14 cellular contexts compared by ENCODE assay signal in the genomic region with DNA sequence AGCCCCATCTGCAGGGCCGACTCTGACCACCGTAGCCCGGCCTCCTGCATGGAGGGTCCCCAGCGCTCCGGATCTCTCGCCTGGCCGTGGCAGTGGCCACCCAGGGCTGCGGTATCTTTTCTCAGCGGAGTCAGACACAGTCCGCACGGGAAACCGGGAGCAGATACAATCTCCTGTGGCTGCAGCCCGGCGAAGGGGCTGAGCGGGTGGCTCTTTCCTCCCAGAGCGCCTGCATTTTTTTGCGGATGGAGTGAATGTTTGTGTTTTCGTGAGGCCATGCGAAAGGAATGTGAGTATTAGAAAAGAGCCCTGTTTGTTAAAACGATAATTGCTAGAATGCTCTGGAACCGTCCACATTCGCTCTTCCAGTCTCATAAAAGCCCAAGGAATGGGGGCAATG. TPM values are rescaled to one million over a fixed set of nuclear protein-coding genes. Genes with fewer than 3 reads are reported as not detected.
DNase-seq lines count a peak whose midpoint lies in the region; ATAC-seq and TF ChIP-seq lines count a peak whose summit lies in the region.
"Had no signal": no experiment of that assay in that cellular context is flagged by ENCODE, and none has a peak within 500 bp of the region (broad histone marks: within the 10 kb centered on the region; RNA-seq: fewer than 3 reads in every experiment).

No MANE protein-coding gene starts in this region.

- H3K27ac ChIP-seq in endodermal cell (ENCODE audit: low read depth, low read length): no peak overlapping the region
- H3K27ac ChIP-seq: parathyroid adenoma had no signal

- DNase-seq in AG08395 (ENCODE audit: low spot score): peak; percentile 57
- DNase-seq in HCEC 1CT: peak; percentile 32
- peak; percentile 60 for DNase-seq in endodermal cell
- DNase-seq in naive thymus-derived CD8-positive, alpha-beta T cell: no peak
- DNase-seq in T-helper 2 cell treated with Interferon-gamma antibody and Interleukin-4, amounts not matched to agents 5 μg/mL and 100 μg/mL, for 36 hours (ENCODE audit: low spot score): no peak
- no peak for DNase-seq in stimulated activated CD4-positive, alpha-beta T cell treated with anti-CD3 and anti-CD28 coated beads, Interleukin-12 subunit alpha, Interleukin-12 subunit beta, amount 100 ng/mL, for 4 hours
- DNase-seq: Caco-2, immature natural killer cell, NCI-H1048, T-helper 1 cell had no signal

- H3K36me3 ChIP-seq in endodermal cell (ENCODE audit: control insufficient read depth, insufficient read depth, low read length): no peaks in the 10 kb centered on the region

- WGBS in endodermal cell (ENCODE audit: insufficient coverage in 1 of 2, insufficient read length in 1 of 2), 2 experiments: 58 to 70% methylated on average over 15 to 22 of the region's 22 CpGs

- H3K9ac ChIP-seq in endodermal cell (ENCODE audit: extremely low read depth, low read length, poor library complexity, severe bottlenecking): no peak overlapping the region
- H3K9ac ChIP-seq: parathyroid adenoma had no signal

- H3K9me3 Mint-ChIP-seq in endodermal cell: peaks cover 2% of the 10 kb centered on the region
- no peaks in the 10 kb centered on the region for H3K9me3 Mint-ChIP-seq in naive thymus-derived CD8-positive, alpha-beta T cell
- no peaks in the 10 kb centered on the region for H3K9me3 Mint-ChIP-seq in T-helper 2 cell treated with Interferon-gamma antibody and Interleukin-4, amounts not matched to agents 5 μg/mL and 100 μg/mL, for 36 hours
- no peaks in the 10 kb centered on the region for H3K9me3 Mint-ChIP-seq in activated T-helper 17 cell treated with anti-CD3 and anti-CD28 coated beads, Interleukin-2, amount 50 U/mL, for 72 hours
- H3K9me3 Mint-ChIP-seq: dendritic cell treated with granulocyte-macrophage colony-stimulating factor and Interleukin-4, amounts not matched to agents 40 ng/mL and 50 ng/mL, for 4 days had no signal

- H3K9me3 ChIP-seq in endodermal cell (ENCODE audit: control insufficient read depth, low read length): no peaks in the 10 kb centered on the region

- no peak for TF ChIP-seq CTCF in endodermal cell (conservative IDR thresholded peaks at IDR 0.05)

- H3K4me1 Mint-ChIP-seq in endodermal cell: peaks cover 13% of the 10 kb centered on the region
- H3K4me1 Mint-ChIP-seq in naive thymus-derived CD8-positive, alpha-beta T cell: peaks cover 7 to 28% (median 14%) of the 10 kb centered on the region in 4 donors
- peaks cover 9% of the 10 kb centered on the region for H3K4me1 Mint-ChIP-seq in T-helper 2 cell treated with Interferon-gamma antibody and Interleukin-4, amounts not matched to agents 5 μg/mL and 100 μg/mL, for 36 hours (ENCODE audit: low read depth)
- no peaks in the 10 kb centered on the region for H3K4me1 Mint-ChIP-seq in activated T-helper 17 cell treated with anti-CD3 and anti-CD28 coated beads, Interleukin-2, amount 50 U/mL, for 72 hours

- peaks cover 36% of the 10 kb centered on the region for H3K27me3 Mint-ChIP-seq in endodermal cell (ENCODE audit: insufficient read depth)
- H3K27me3 Mint-ChIP-seq in naive thymus-derived CD8-positive, alpha-beta T cell: peaks cover 12 to 42% (median 21%) of the 10 kb centered on the region in 5 donors
- peaks cover 20% of the 10 kb centered on the region for H3K27me3 Mint-ChIP-seq in T-helper 2 cell treated with Interferon-gamma antibody and Interleukin-4, amounts not matched to agents 5 μg/mL and 100 μg/mL, for 36 hours (ENCODE audit: low read depth)
- H3K27me3 Mint-ChIP-seq in activated T-helper 17 cell treated with anti-CD3 and anti-CD28 coated beads, Interleukin-2, amount 50 U/mL, for 72 hours: peaks cover 10% of the 10 kb centered on the region

- no peaks in the 10 kb centered on the region for H3K36me3 Mint-ChIP-seq in endodermal cell (ENCODE audit: low read depth)
- H3K36me3 Mint-ChIP-seq in naive thymus-derived CD8-positive, alpha-beta T cell: no peaks in the 10 kb centered on the region
- H3K36me3 Mint-ChIP-seq in T-helper 2 cell treated with Interferon-gamma antibody and Interleukin-4, amounts not matched to agents 5 μg/mL and 100 μg/mL, for 36 hours (ENCODE audit: low read depth): no peaks in the 10 kb centered on the region
- H3K36me3 Mint-ChIP-seq in activated T-helper 17 cell treated with anti-CD3 and anti-CD28 coated beads, Interleukin-2, amount 50 U/mL, for 72 hours (ENCODE audit: low read depth): no peaks in the 10 kb centered on the region
- H3K36me3 Mint-ChIP-seq: immature natural killer cell had no signal

- POLR2A ChIA-PET in naive thymus-derived CD8-positive, alpha-beta T cell (lab: Charles Lee): no interaction called here

- no peak overlapping the region for H3K4me3 Mint-ChIP-seq in endodermal cell
- peak overlapping the region in 8 of 10 donors; percentile 4 to 54 (median 28) for H3K4me3 Mint-ChIP-seq in naive thymus-derived CD8-positive, alpha-beta T cell
- H3K4me3 Mint-ChIP-seq in T-helper 2 cell treated with Interferon-gamma antibody and Interleukin-4, amounts not matched to agents 5 μg/mL and 100 μg/mL, for 36 hours: no peak overlapping the region
- H3K4me3 Mint-ChIP-seq in activated T-helper 17 cell treated with anti-CD3 and anti-CD28 coated beads, Interleukin-2, amount 50 U/mL, for 72 hours: no peak overlapping the region
- H3K4me3 Mint-ChIP-seq: dendritic cell treated with granulocyte-macrophage colony-stimulating factor and Interleukin-4, amounts not matched to agents 40 ng/mL and 50 ng/mL, for 4 days had no signal

- no peak overlapping the region for H3K27ac Mint-ChIP-seq in endodermal cell
- H3K27ac Mint-ChIP-seq in naive thymus-derived CD8-positive, alpha-beta T cell: peak overlapping the region in 2 of 10 donors; percentile 8 to 48
- no peak overlapping the region for H3K27ac Mint-ChIP-seq in T-helper 2 cell treated with Interferon-gamma antibody and Interleukin-4, amounts not matched to agents 5 μg/mL and 100 μg/mL, for 36 hours
- no peak overlapping the region for H3K27ac Mint-ChIP-seq in activated T-helper 17 cell treated with anti-CD3 and anti-CD28 coated beads, Interleukin-2, amount 50 U/mL, for 72 hours
- H3K27ac Mint-ChIP-seq: dendritic cell treated with granulocyte-macrophage colony-stimulating factor and Interleukin-4, amounts not matched to agents 40 ng/mL and 50 ng/mL, for 4 days; immature natural killer cell had no signal

- ATAC-seq in naive thymus-derived CD8-positive, alpha-beta T cell: no peak
- ATAC-seq in HG03520 (IDR thresholded peaks at IDR 0.05; ENCODE audit: unreplicated experiment): no peak
- ATAC-seq in activated T-helper 17 cell treated with anti-CD3 and anti-CD28 coated beads, Interleukin-2, amount 50 U/mL, for 72 hours (replicated peaks): no peak

- H3K27me3 ChIP-seq in endodermal cell (ENCODE audit: control insufficient read depth, insufficient read depth, low read length, poor library complexity, severe bottlenecking): no peaks in the 10 kb centered on the region

- H3K4me1 ChIP-seq in endodermal cell (ENCODE audit: control insufficient read depth, insufficient read depth, low read length): no peaks in the 10 kb centered on the region
- H3K4me1 ChIP-seq: Caco-2, parathyroid adenoma had no signal

- no peak overlapping the region for H3K4me3 ChIP-seq in endodermal cell (ENCODE audit: low read length)

RNA-seq across cellular contexts. Expression of a gene that starts 53.4 kb away (rescaled TPM):
- total RNA-seq in endodermal cell: 10 to 100 TPM; 26.0 to 32.9 TPM
- 21.0 TPM for polyA plus RNA-seq in endodermal cell (2013, experiment 1 of 2)
- 18.5 TPM for polyA plus RNA-seq in endodermal cell (2013, experiment 2 of 2)
- 10 to 100 TPM; 47.7 to 49.6 TPM for total RNA-seq in naive thymus-derived CD8-positive, alpha-beta T cell
- polyA plus RNA-seq in naive thymus-derived CD8-positive, alpha-beta T cell: 10 to 100 TPM; 10.5 to 18.1 (median 17.3) TPM
- total RNA-seq in activated T-helper 17 cell treated with anti-CD3 and anti-CD28 coated beads, Interleukin-2, amount 50 U/mL, for 72 hours: 1 to 10 TPM; 2.0 to 8.6 TPM

Comparison
In these comparisons a context has a peak if more than half of its experiments do, and no peak if none do; other contexts are left out.
1. DNase-seq: peak in AG08395 (single experiment), HCEC 1CT (single experiment) and endodermal cell (single experiment); none in naive thymus-derived CD8-positive, alpha-beta T cell (0 of 10), T-helper 2 cell treated with Interferon-gamma antibody and Interleukin-4, amounts not matched to agents 5 μg/mL and 100 μg/mL, for 36 hours (single experiment) and stimulated activated CD4-positive, alpha-beta T cell treated with anti-CD3 and anti-CD28 coated beads, Interleukin-12 subunit alpha, Interleukin-12 subunit beta, amount 100 ng/mL, for 4 hours (single experiment).
2. H3K4me3 Mint-ChIP-seq: peak in naive thymus-derived CD8-positive, alpha-beta T cell (8 of 10); none in endodermal cell (single experiment), T-helper 2 cell treated with Interferon-gamma antibody and Interleukin-4, amounts not matched to agents 5 μg/mL and 100 μg/mL, for 36 hours (single experiment) and activated T-helper 17 cell treated with anti-CD3 and anti-CD28 coated beads, Interleukin-2, amount 50 U/mL, for 72 hours (single experiment).